Comparison of ENCODE assay signal across 20 cellular contexts in the genomic region with DNA sequence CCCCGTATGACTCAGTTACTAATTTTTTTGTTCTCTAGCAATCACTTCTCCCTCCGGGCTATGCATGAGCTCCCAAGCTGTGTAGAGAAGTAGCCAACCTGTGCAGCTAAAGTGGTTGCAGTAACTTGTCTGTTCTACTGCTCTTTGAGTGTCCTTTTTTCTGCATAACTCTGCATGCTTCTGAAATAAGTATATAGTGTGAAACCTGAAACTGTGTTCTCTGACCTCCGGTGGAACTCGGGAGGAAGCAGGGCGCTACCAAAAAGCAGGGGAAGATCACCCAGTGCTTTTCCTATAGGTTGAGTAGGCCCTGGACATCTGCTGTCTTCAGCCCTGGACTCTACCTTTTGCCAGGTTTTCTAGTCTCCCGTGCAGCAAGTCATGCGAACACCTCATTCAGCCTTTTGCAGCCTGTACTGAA. TPM values are rescaled to one million over a fixed set of nuclear protein-coding genes. Genes with fewer than 3 reads are reported as not detected.
DNase-seq lines count a peak whose midpoint lies in the region; ATAC-seq, FAIRE-seq and TF ChIP-seq lines count a peak whose summit lies in the region.
"Had no signal": no experiment of that assay in that cellular context is flagged by ENCODE, and none has a peak within 500 bp of the region (broad histone marks: within the 10 kb centered on the region; RNA-seq: fewer than 3 reads in every experiment).

No MANE protein-coding gene starts in this region.

- TF ChIP-seq CTCF in osteocyte (IDR thresholded peaks at IDR 0.05) = no peak
- TF ChIP-seq CTCF in kidney (IDR thresholded peaks at IDR 0.05; ENCODE audit: borderline replicate concordance, extremely low read depth, insufficient read depth) = no peak

- FAIRE-seq in kidney (lab: Jason Lieb, UNC) = no peak
- FAIRE-seq: K562, small intestine had no signal

- no peak overlapping the region for H3K9ac ChIP-seq in kidney (ENCODE audit: low read length in 2 of 2)

- peaks cover 55% of the 10 kb centered on the region for H3K4me1 Mint-ChIP-seq in osteocyte (ENCODE audit: unreplicated experiment)
- H3K4me1 Mint-ChIP-seq in natural killer cell treated with Interleukin-12 subunit alpha and Interleukin-12 subunit beta and Interleukin-15 and Interleukin-18, amount 100 ng/mL, for 72 hours (ENCODE audit: low read depth in 2 of 2) = peaks cover 5 to 14% of the 10 kb centered on the region in 2 donors

- DNase-seq in HPDE6-E6E7 (ENCODE audit: extremely low spot score) = peak; percentile 57
- peak; percentile 49 for DNase-seq in cerebellum (ENCODE audit: low spot score)
- no peak for DNase-seq in osteocyte (ENCODE audit: extremely low spot score, unreplicated experiment)
- no peak for DNase-seq in natural killer cell treated with Interleukin-12 subunit alpha and Interleukin-12 subunit beta and Interleukin-15 and Interleukin-18, amount 100 ng/mL, for 72 hours (ENCODE audit: low spot score)
- DNase-seq in NCI-H774 (lab: John Stamatoyannopoulos, UW) = no peak
- no peak for DNase-seq in kidney
- DNase-seq: activated CD4-positive, alpha-beta T cell treated with anti-CD3 and anti-CD28 coated beads for 4 hours; activated T-cell treated with anti-CD3 and anti-CD28 coated beads, Interleukin-2, amount 50 U/mL, for 24 hours; colonic mucosa; NCI-H1417 treated with DMSO at 0.1 percent for 48 hours; NCI-H524; small intestine; stimulated activated naive CD8-positive, alpha-beta T cell treated with anti-CD3 and anti-CD28 coated beads, Interleukin-15, amount 100 ng/mL, for 72 hours had no signal

- peak; percentile 59 for ATAC-seq in GM18909 (IDR thresholded peaks at IDR 0.05; ENCODE audit: poor library complexity, unreplicated experiment)
- no peak for ATAC-seq in GM18907 (IDR thresholded peaks at IDR 0.05; ENCODE audit: unreplicated experiment)
- ATAC-seq in natural killer cell treated with Interleukin-12 subunit alpha and Interleukin-12 subunit beta and Interleukin-15 and Interleukin-18, amount 100 ng/mL, for 72 hours = no peak
- ATAC-seq: K562; stimulated activated naive CD8-positive, alpha-beta T cell treated with anti-CD3 and anti-CD28 coated beads, Interleukin-15, amount 100 ng/mL, for 72 hours had no signal

- no peaks in the 10 kb centered on the region for H3K27me3 Mint-ChIP-seq in osteocyte (ENCODE audit: unreplicated experiment)
- H3K27me3 Mint-ChIP-seq in natural killer cell treated with Interleukin-12 subunit alpha and Interleukin-12 subunit beta and Interleukin-15 and Interleukin-18, amount 100 ng/mL, for 72 hours = no peaks in the 10 kb centered on the region
- H3K27me3 Mint-ChIP-seq: activated T-cell treated with anti-CD3 and anti-CD28 coated beads, Interleukin-2, amount 50 U/mL, for 24 hours; stimulated activated naive CD8-positive, alpha-beta T cell treated with anti-CD3 and anti-CD28 coated beads, Interleukin-15, amount 100 ng/mL, for 72 hours had no signal

- H3K36me3 ChIP-seq in kidney (ENCODE audit: control insufficient read depth in 1 of 2, insufficient read depth in 2 of 2, low read length in 2 of 2) = no peaks in the 10 kb centered on the region
- H3K36me3 ChIP-seq: colonic mucosa, neutrophil had no signal

- no peaks in the 10 kb centered on the region for H3K9me3 ChIP-seq in kidney (ENCODE audit: control insufficient read depth in 1 of 2, low read length in 2 of 2)
- H3K9me3 ChIP-seq: colonic mucosa, neutrophil had no signal

- peak overlapping the region; percentile 68 for H3K27ac Mint-ChIP-seq in osteocyte (ENCODE audit: unreplicated experiment)
- no peak overlapping the region for H3K27ac Mint-ChIP-seq in natural killer cell treated with Interleukin-12 subunit alpha and Interleukin-12 subunit beta and Interleukin-15 and Interleukin-18, amount 100 ng/mL, for 72 hours
- H3K27ac Mint-ChIP-seq: activated T-cell treated with anti-CD3 and anti-CD28 coated beads, Interleukin-2, amount 50 U/mL, for 24 hours; stimulated activated naive CD8-positive, alpha-beta T cell treated with anti-CD3 and anti-CD28 coated beads, Interleukin-15, amount 100 ng/mL, for 72 hours; T-helper 1 cell treated with Interleukin-12 subunit alpha and Interleukin-12 subunit beta and Interleukin-4 antibody, amounts not matched to agents 30 μg/mL and 1 μg/mL, for 36 hours had no signal

- H3K27ac ChIP-seq in kidney (ENCODE audit: low read depth in 2 of 2, low read length in 2 of 2) = no peak overlapping the region
- H3K27ac ChIP-seq: C4-2B, colonic mucosa, hepatocyte, neutrophil had no signal

- no peaks in the 10 kb centered on the region for H3K9me3 Mint-ChIP-seq in osteocyte (ENCODE audit: unreplicated experiment)
- H3K9me3 Mint-ChIP-seq in natural killer cell treated with Interleukin-12 subunit alpha and Interleukin-12 subunit beta and Interleukin-15 and Interleukin-18, amount 100 ng/mL, for 72 hours = no peaks in the 10 kb centered on the region
- H3K9me3 Mint-ChIP-seq: activated T-cell treated with anti-CD3 and anti-CD28 coated beads, Interleukin-2, amount 50 U/mL, for 24 hours; stimulated activated naive CD8-positive, alpha-beta T cell treated with anti-CD3 and anti-CD28 coated beads, Interleukin-15, amount 100 ng/mL, for 72 hours; T-helper 1 cell treated with Interleukin-12 subunit alpha and Interleukin-12 subunit beta and Interleukin-4 antibody, amounts not matched to agents 30 μg/mL and 1 μg/mL, for 36 hours had no signal

- H3K4me3 ChIP-seq in kidney (ENCODE audit: low read length in 2 of 2) = no peak overlapping the region
- H3K4me3 ChIP-seq: colonic mucosa, hepatocyte, K562 had no signal

- peak overlapping the region; percentile 3 for H3K4me3 Mint-ChIP-seq in osteocyte (ENCODE audit: unreplicated experiment)
- no peak overlapping the region for H3K4me3 Mint-ChIP-seq in natural killer cell treated with Interleukin-12 subunit alpha and Interleukin-12 subunit beta and Interleukin-15 and Interleukin-18, amount 100 ng/mL, for 72 hours
- H3K4me3 Mint-ChIP-seq: activated T-cell treated with anti-CD3 and anti-CD28 coated beads, Interleukin-2, amount 50 U/mL, for 24 hours; stimulated activated naive CD8-positive, alpha-beta T cell treated with anti-CD3 and anti-CD28 coated beads, Interleukin-15, amount 100 ng/mL, for 72 hours; T-helper 1 cell treated with Interleukin-12 subunit alpha and Interleukin-12 subunit beta and Interleukin-4 antibody, amounts not matched to agents 30 μg/mL and 1 μg/mL, for 36 hours had no signal

- no peaks in the 10 kb centered on the region for H3K36me3 Mint-ChIP-seq in osteocyte (ENCODE audit: unreplicated experiment)
- no peaks in the 10 kb centered on the region for H3K36me3 Mint-ChIP-seq in natural killer cell treated with Interleukin-12 subunit alpha and Interleukin-12 subunit beta and Interleukin-15 and Interleukin-18, amount 100 ng/mL, for 72 hours

- H3K4me1 ChIP-seq in kidney (ENCODE audit: control insufficient read depth in 1 of 2, insufficient read depth in 1 of 2, low read depth in 1 of 2, low read length in 2 of 2) = no peaks in the 10 kb centered on the region
- H3K4me1 ChIP-seq: colonic mucosa had no signal

- intact Hi-C loops in kidney (cut with DNase I) = no loop called here

RNA-seq across cellular contexts. Expression of a gene that starts 47.8 kb away (rescaled TPM):
- total RNA-seq in cerebellum = 23.5 TPM
- 19.6 and 22.7 TPM in 2 replicates for total RNA-seq in osteocyte
- total RNA-seq in natural killer cell treated with Interleukin-12 subunit alpha and Interleukin-12 subunit beta and Interleukin-15 and Interleukin-18, amount 100 ng/mL, for 72 hours = 10 to 100 TPM in 1 of 2 donors, 1 to 10 TPM in 1; 8.3 to 12.7 TPM
- total RNA-seq in kidney = 13.0 TPM
- polyA plus RNA-seq in kidney (ENCODE audit: insufficient read depth, low read depth, low replicate concordance) = 2.9 TPM

Comparison
In these comparisons a context has a peak if more than half of its experiments do, and no peak if none do; other contexts are left out.
1. DNase-seq: peak in HPDE6-E6E7 (single experiment) and cerebellum (single experiment); none in osteocyte (single experiment), natural killer cell treated with Interleukin-12 subunit alpha and Interleukin-12 subunit beta and Interleukin-15 and Interleukin-18, amount 100 ng/mL, for 72 hours (single experiment), NCI-H774 (single experiment) and kidney (single experiment).